ENCODE assay signal across 15 cellular contexts in the genomic region with DNA sequence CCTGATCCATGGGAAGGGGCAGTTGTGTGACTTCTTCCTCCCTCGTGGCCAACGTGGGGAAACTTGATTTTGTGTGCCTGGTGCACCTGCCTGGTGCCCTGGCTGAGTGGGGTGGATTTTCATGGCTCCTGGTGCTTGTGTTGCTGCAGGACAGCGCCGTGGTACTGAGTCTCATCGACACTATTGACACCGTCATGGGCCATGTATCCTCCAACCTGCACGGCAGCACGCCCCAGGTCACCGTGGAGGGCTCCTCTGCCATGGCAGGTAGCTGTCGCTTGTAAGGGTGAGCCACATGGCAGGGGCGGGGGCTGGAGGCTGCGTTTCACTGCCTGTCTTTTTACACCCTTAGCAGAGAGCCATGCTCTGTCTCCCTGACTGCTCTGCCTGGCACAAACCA. TPM values are rescaled to one million over a fixed set of nuclear protein-coding genes. Genes with fewer than 3 reads are reported as not detected.
DNase-seq lines count a peak whose midpoint lies in the region; ATAC-seq and TF ChIP-seq lines count a peak whose summit lies in the region.
"Had no signal": no experiment of that assay in that cellular context is flagged by ENCODE, and none has a peak within 500 bp of the region (broad histone marks: within the 10 kb centered on the region; RNA-seq: fewer than 3 reads in every experiment).

No MANE protein-coding gene starts in this region.

- peak overlapping the region; percentile 44 for H3K4me3 Mint-ChIP-seq in activated T-helper 17 cell treated with anti-CD3 and anti-CD28 coated beads, Interleukin-2, amount 50 U/mL, for 72 hours
- H3K4me3 Mint-ChIP-seq in nephron progenitor cell = no peak overlapping the region
- H3K4me3 Mint-ChIP-seq: HFFc6 had no signal

- H3K4me2 ChIP-seq in BLaER1 = peak overlapping the region; percentile 99

- peak overlapping the region; percentile 98 for H3K27ac ChIP-seq in BLaER1
- peak overlapping the region; percentile 87 for H3K27ac ChIP-seq in skeletal muscle tissue (ENCODE audit: low read depth, low read length)
- no peak overlapping the region for H3K27ac ChIP-seq in substantia nigra (ENCODE audit: low read depth, low read length, poor library complexity, severe bottlenecking)

- H3K4me3 ChIP-seq in BLaER1 = peak overlapping the region; percentile 65
- no peak overlapping the region for H3K4me3 ChIP-seq in skeletal muscle tissue (ENCODE audit: low read length in 3 of 3)

- H3K36me3 Mint-ChIP-seq in activated T-helper 17 cell treated with anti-CD3 and anti-CD28 coated beads, Interleukin-2, amount 50 U/mL, for 72 hours (ENCODE audit: low read depth) = no peaks in the 10 kb centered on the region
- H3K36me3 Mint-ChIP-seq in nephron progenitor cell (ENCODE audit: low read depth) = peaks cover 23% of the 10 kb centered on the region

- no peak for ATAC-seq in activated T-helper 17 cell treated with anti-CD3 and anti-CD28 coated beads, Interleukin-2, amount 50 U/mL, for 72 hours (replicated peaks)

- H3K9ac ChIP-seq in BLaER1 (peak overlapping the region; percentile 86), skeletal muscle tissue (ENCODE audit: low read depth in 1 of 3, low read length in 3 of 3) (peak overlapping the region in 2 of 3 donors; percentile 67 to 74)

- H4K20me1 ChIP-seq in BLaER1 = no peaks in the 10 kb centered on the region

- H3K27ac Mint-ChIP-seq in activated T-helper 17 cell treated with anti-CD3 and anti-CD28 coated beads, Interleukin-2, amount 50 U/mL, for 72 hours = no peak overlapping the region
- H3K27ac Mint-ChIP-seq in nephron progenitor cell = peak overlapping the region; percentile 78
- H3K27ac Mint-ChIP-seq: HFFc6 had no signal

- H3K9me3 ChIP-seq in BLaER1 = peaks cover 20% of the 10 kb centered on the region
- no peaks in the 10 kb centered on the region for H3K9me3 ChIP-seq in skeletal muscle tissue (ENCODE audit: control insufficient read depth in 3 of 3, low read length in 3 of 3)

- TF ChIP-seq CTCF in nephron progenitor cell (IDR thresholded peaks at IDR 0.05) = no peak

- H3K4me1 ChIP-seq in BLaER1 (peaks cover 98% of the 10 kb centered on the region), skeletal muscle tissue (ENCODE audit: control insufficient read depth in 3 of 3, insufficient read depth in 3 of 3, low read length in 3 of 3) (peaks cover 21 to 58% (median 40%) of the 10 kb centered on the region in 3 donors)

- H3K4me1 Mint-ChIP-seq in activated T-helper 17 cell treated with anti-CD3 and anti-CD28 coated beads, Interleukin-2, amount 50 U/mL, for 72 hours = no peaks in the 10 kb centered on the region
- H3K4me1 Mint-ChIP-seq in nephron progenitor cell = peaks cover 50% of the 10 kb centered on the region

- no peaks in the 10 kb centered on the region for H3K27me3 Mint-ChIP-seq in activated T-helper 17 cell treated with anti-CD3 and anti-CD28 coated beads, Interleukin-2, amount 50 U/mL, for 72 hours
- peaks cover 8% of the 10 kb centered on the region for H3K27me3 Mint-ChIP-seq in nephron progenitor cell (ENCODE audit: low read depth, poor library complexity)

- DNase-seq in nephron progenitor cell = no peak
- DNase-seq in NCI-H1417 treated with DMSO at 0.1 percent for 48 hours (lab: John Stamatoyannopoulos, UW) = no peak
- no peak for DNase-seq in DMS114 treated with DMSO at 0.1 percent for 48 hours (lab: John Stamatoyannopoulos, UW; ENCODE audit: unreplicated experiment)
- no peak for DNase-seq in substantia nigra (lab: John Stamatoyannopoulos, UW)
- DNase-seq: HFFc6, KG1, NCI-H1105 treated with DMSO at 0.1 percent for 48 hours, NCI-H187 treated with DMSO at 0.1 percent for 48 hours, NCI-H345, NCI-H524 treated with DMSO at 0.1 percent for 48 hours, SIG-M5 had no signal

- no peaks in the 10 kb centered on the region for H3K9me3 Mint-ChIP-seq in activated T-helper 17 cell treated with anti-CD3 and anti-CD28 coated beads, Interleukin-2, amount 50 U/mL, for 72 hours
- peaks cover 23% of the 10 kb centered on the region for H3K9me3 Mint-ChIP-seq in nephron progenitor cell

- no peaks in the 10 kb centered on the region for H3K27me3 ChIP-seq in BLaER1
- peaks cover 0 to 8% (median 0%) of the 10 kb centered on the region in 3 donors for H3K27me3 ChIP-seq in skeletal muscle tissue (ENCODE audit: control insufficient read depth in 3 of 3, insufficient read depth in 3 of 3, low read length in 3 of 3)

- H3K36me3 ChIP-seq in BLaER1 (peaks cover 3% of the 10 kb centered on the region; the same call in 1 of the 2 replicates), skeletal muscle tissue (ENCODE audit: control insufficient read depth in 3 of 3, insufficient read depth in 3 of 3, low read length in 3 of 3) (no peaks in the 10 kb centered on the region)

RNA-seq across cellular contexts. Expression of a gene that starts 49.3 kb away (rescaled TPM):
- total RNA-seq in activated T-helper 17 cell treated with anti-CD3 and anti-CD28 coated beads, Interleukin-2, amount 50 U/mL, for 72 hours = 1 to 10 TPM in 1 of 2 donors, not detected in 1; 2.7 TPM
- 7.8 TPM for total RNA-seq in skeletal muscle tissue
- total RNA-seq: HFFc6, RPMI7951 had no signal
